Comparison of ENCODE assay signal across 15 cellular contexts in the genomic region with DNA sequence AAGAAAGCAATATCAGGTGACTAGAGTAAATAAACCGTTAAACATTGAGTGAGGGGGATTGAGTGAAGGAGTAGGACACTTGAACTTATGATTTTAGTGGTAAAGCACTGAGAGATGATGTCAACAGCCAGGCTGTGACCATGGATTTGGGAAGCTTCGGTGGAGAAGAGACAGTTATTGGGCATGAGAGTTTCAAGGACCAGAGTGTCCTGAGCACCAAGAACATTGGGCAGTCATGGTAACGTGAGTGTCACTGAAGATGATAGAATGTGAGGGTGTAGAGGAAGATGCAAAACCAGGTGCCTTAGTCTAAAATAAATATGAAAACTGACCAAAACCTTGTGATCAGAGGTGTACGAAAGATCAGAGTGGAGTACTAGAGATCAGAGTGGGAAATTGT.
A peak's percentile ranks its signal among the peaks of the same experiment; 100 is the strongest.
DNase-seq lines count a peak whose midpoint lies in the region; ATAC-seq, FAIRE-seq and TF ChIP-seq lines count a peak whose summit lies in the region.
"Had no signal": no experiment of that assay in that cellular context is flagged by ENCODE, and none has a peak within 500 bp of the region (broad histone marks: within the 10 kb centered on the region; RNA-seq: fewer than 3 reads in every experiment).

No MANE protein-coding gene starts in this region.

- no peak overlapping the region for H3K4me3 Mint-ChIP-seq in activated T-helper 1 cell treated with anti-CD3 and anti-CD28 coated beads, Interleukin-12 subunit alpha, Interleukin-12 subunit beta, Interleukin-2, Interleukin-4 antibody, amounts not matched to agents 30 ng/mL and 10 ng/mL and 1 ng/mL, durations not matched to agents 14 hours and 24 hours and 36 hours

- no peak for TF ChIP-seq EP300 in ovary (IDR thresholded peaks at IDR 0.05)

- no peaks in the 10 kb centered on the region for H3K27me3 Mint-ChIP-seq in activated T-helper 1 cell treated with anti-CD3 and anti-CD28 coated beads, Interleukin-12 subunit alpha, Interleukin-12 subunit beta, Interleukin-2, Interleukin-4 antibody, amounts not matched to agents 30 ng/mL and 10 ng/mL and 1 ng/mL, durations not matched to agents 14 hours and 24 hours and 36 hours (ENCODE audit: insufficient read depth)

- H3K27me3 ChIP-seq in ovary: no peaks in the 10 kb centered on the region

- FAIRE-seq in urothelium cell line (lab: Jason Lieb, UNC): no peak
- FAIRE-seq: A549, H1 had no signal

- H3K4me1 ChIP-seq in ovary (ENCODE audit: insufficient read depth): no peaks in the 10 kb centered on the region
- H3K4me1 ChIP-seq: A549 had no signal

- intact Hi-C loops in activated T-helper 1 cell treated with anti-CD3 and anti-CD28 coated beads, Interleukin-12 subunit alpha, Interleukin-12 subunit beta, Interleukin-2, Interleukin-4 antibody, amounts not matched to agents 30 ng/mL and 10 ng/mL and 1 ng/mL, durations not matched to agents 14 hours and 24 hours and 36 hours (cut with micrococcal nuclease): no loop called here
- intact Hi-C loops in ovary (cut with DNase I): no loop called here

- 76 to 89% (median 85%) methylated on average over 4 of the region's 4 CpGs for WGBS in ovary, 3 donors

- H3K9me3 ChIP-seq in ovary: no peaks in the 10 kb centered on the region
- H3K9me3 ChIP-seq: A549 had no signal

- ATAC-seq in GM21723 (IDR thresholded peaks at IDR 0.05; ENCODE audit: unreplicated experiment): no peak
- ATAC-seq: A549 had no signal

- peaks cover under 1% of the 10 kb centered on the region for H3K9me3 Mint-ChIP-seq in activated T-helper 1 cell treated with anti-CD3 and anti-CD28 coated beads, Interleukin-12 subunit alpha, Interleukin-12 subunit beta, Interleukin-2, Interleukin-4 antibody, amounts not matched to agents 30 ng/mL and 10 ng/mL and 1 ng/mL, durations not matched to agents 14 hours and 24 hours and 36 hours

- no peak overlapping the region for H3K27ac ChIP-seq in ovary
- H3K27ac ChIP-seq: A549, PC-9 had no signal

- H3K36me3 Mint-ChIP-seq in activated T-helper 1 cell treated with anti-CD3 and anti-CD28 coated beads, Interleukin-12 subunit alpha, Interleukin-12 subunit beta, Interleukin-2, Interleukin-4 antibody, amounts not matched to agents 30 ng/mL and 10 ng/mL and 1 ng/mL, durations not matched to agents 14 hours and 24 hours and 36 hours (ENCODE audit: low read depth): no peaks in the 10 kb centered on the region

- H3K4me1 Mint-ChIP-seq in activated T-helper 1 cell treated with anti-CD3 and anti-CD28 coated beads, Interleukin-12 subunit alpha, Interleukin-12 subunit beta, Interleukin-2, Interleukin-4 antibody, amounts not matched to agents 30 ng/mL and 10 ng/mL and 1 ng/mL, durations not matched to agents 14 hours and 24 hours and 36 hours (ENCODE audit: low read depth): no peaks in the 10 kb centered on the region

- no peak for TF ChIP-seq CTCF in ovary (IDR thresholded peaks at IDR 0.05)

- DNase-seq in NCI-H345 (lab: John Stamatoyannopoulos, UW) (peak; percentile 20), NCI-H345 treated with DMSO at 0.1 percent for 48 hours (lab: John Stamatoyannopoulos, UW; ENCODE audit: unreplicated experiment) (no peak), NCI-H2029 treated with DMSO at 0.1 percent for 48 hours (lab: John Stamatoyannopoulos, UW) (peak; percentile 74), NCI-H748 (lab: John Stamatoyannopoulos, UW; ENCODE audit: unreplicated experiment) (peak; percentile 89), urothelium cell line (ENCODE audit: low spot score) (no peak), ovary (no peak)
- no peak for DNase-seq in activated T-helper 1 cell treated with anti-CD3 and anti-CD28 coated beads, Interleukin-12 subunit alpha, Interleukin-12 subunit beta, Interleukin-2, Interleukin-4 antibody, amounts not matched to agents 30 ng/mL and 10 ng/mL and 1 ng/mL, durations not matched to agents 14 hours and 24 hours and 36 hours (ENCODE audit: low spot score)
- DNase-seq: C1 segment of cervical spinal cord, KG1, NCI-H526, PC-9, SW 1271 had no signal

- no peak overlapping the region for H3K4me3 ChIP-seq in ovary
- H3K4me3 ChIP-seq: A549, PC-9 had no signal

- no peak overlapping the region for H3K27ac Mint-ChIP-seq in activated T-helper 1 cell treated with anti-CD3 and anti-CD28 coated beads, Interleukin-12 subunit alpha, Interleukin-12 subunit beta, Interleukin-2, Interleukin-4 antibody, amounts not matched to agents 30 ng/mL and 10 ng/mL and 1 ng/mL, durations not matched to agents 14 hours and 24 hours and 36 hours

- H3K36me3 ChIP-seq in ovary: no peaks in the 10 kb centered on the region

- TF ChIP-seq POLR2A in ovary (IDR thresholded peaks at IDR 0.05): no peak

Comparison
In these comparisons a context has a peak if more than half of its experiments do, and no peak if none do; other contexts are left out.
1. DNase-seq: peak in NCI-H345 (single experiment), NCI-H2029 treated with DMSO at 0.1 percent for 48 hours (single experiment) and NCI-H748 (single experiment); none in NCI-H345 treated with DMSO at 0.1 percent for 48 hours (single experiment), urothelium cell line (single experiment), activated T-helper 1 cell treated with anti-CD3 and anti-CD28 coated beads, Interleukin-12 subunit alpha, Interleukin-12 subunit beta, Interleukin-2, Interleukin-4 antibody, amounts not matched to agents 30 ng/mL and 10 ng/mL and 1 ng/mL, durations not matched to agents 14 hours and 24 hours and 36 hours (single experiment) and ovary (0 of 5).